ENCODE assay signal across 3 cellular contexts in the genomic region with DNA sequence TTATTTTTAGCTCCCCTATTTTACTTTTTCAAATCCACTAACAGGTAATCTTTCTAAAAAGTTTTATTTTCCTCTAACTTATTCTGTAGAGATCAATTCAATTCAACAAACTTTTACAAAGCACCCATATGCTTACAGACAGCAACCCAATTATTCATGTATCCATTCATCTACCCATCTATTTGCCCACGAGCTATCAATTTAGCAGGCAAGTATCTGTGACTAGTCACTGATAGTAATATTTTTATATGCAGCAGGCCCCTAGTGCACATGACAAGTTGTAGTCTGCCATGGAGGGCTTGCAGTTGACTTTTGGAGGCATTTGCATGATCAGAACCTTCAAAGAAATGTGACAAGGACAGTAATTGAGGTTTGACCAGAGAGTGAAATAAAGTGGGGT.
"Had no signal": no experiment of that assay in that cellular context is flagged by ENCODE, and none has a peak within 500 bp of the region (broad histone marks: within the 10 kb centered on the region; RNA-seq: fewer than 3 reads in every experiment).

No MANE protein-coding gene starts in this region.

- DNase-seq: GDM1, GF-D8 had no signal

- ATAC-seq: GM12878 had no signal

- H3K4me3 ChIP-seq: GM12878 had no signal
